In the genomic region with DNA sequence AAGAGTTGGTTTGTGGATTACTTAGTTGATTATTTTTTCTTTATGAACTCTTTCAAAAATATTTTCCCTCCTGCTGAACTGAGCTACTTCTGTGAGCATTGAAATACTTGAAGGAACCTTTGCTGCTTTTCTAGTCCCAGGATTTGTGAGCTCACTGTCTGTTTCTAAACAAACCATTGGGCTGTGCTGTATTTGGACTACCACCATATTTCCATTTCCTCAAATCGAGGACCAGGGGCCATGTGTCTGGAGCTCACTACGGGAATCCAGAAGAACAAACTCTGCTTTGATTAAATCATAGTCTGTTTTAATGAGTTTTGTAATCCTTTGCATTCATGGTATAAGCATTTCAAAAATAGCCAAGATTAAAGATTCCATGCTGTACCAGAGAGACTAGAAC, we compare ENCODE assay signal across 8 cellular contexts. TPM values are rescaled to one million over a fixed set of nuclear protein-coding genes. Genes with fewer than 3 reads are reported as not detected.
DNase-seq lines count a peak whose midpoint lies in the region; ATAC-seq and TF ChIP-seq lines count a peak whose summit lies in the region.

No MANE protein-coding gene starts in this region.

- H3K4me1 ChIP-seq in thyroid gland = peaks cover 0 to 23% of the 10 kb centered on the region in 2 donors

- H3K4me3 ChIP-seq in MG63 (peak overlapping the region; percentile 78), thyroid gland (replicated peaks in 1 of 3) (peak overlapping the region in 1 of 3 donors; percentile 93)

- no peaks in the 10 kb centered on the region for H3K27me3 Mint-ChIP-seq in chondrocyte (ENCODE audit: low read depth)
- H3K27me3 Mint-ChIP-seq in natural killer cell treated with Interleukin-12 subunit alpha and Interleukin-12 subunit beta and Interleukin-15 and Interleukin-18, amount 100 ng/mL, for 72 hours = peaks cover 0 to 6% of the 10 kb centered on the region in 2 donors

- H3K27ac ChIP-seq in thyroid gland = no peak overlapping the region

- H3K36me3 ChIP-seq in MG63 (peaks cover 47% of the 10 kb centered on the region), thyroid gland (peaks cover 0 to 6% of the 10 kb centered on the region in 2 donors)

- 12 to 20% methylated on average over 2 of the region's 2 CpGs for WGBS in thyroid gland, 2 donors

- H3K36me3 Mint-ChIP-seq in chondrocyte (ENCODE audit: low read depth) = peaks cover 8% of the 10 kb centered on the region
- H3K36me3 Mint-ChIP-seq in natural killer cell treated with Interleukin-12 subunit alpha and Interleukin-12 subunit beta and Interleukin-15 and Interleukin-18, amount 100 ng/mL, for 72 hours = peaks cover 26% of the 10 kb centered on the region

- peaks cover 51% of the 10 kb centered on the region for H3K4me1 Mint-ChIP-seq in chondrocyte (ENCODE audit: low read depth)
- peaks cover 31 to 38% of the 10 kb centered on the region in 2 donors for H3K4me1 Mint-ChIP-seq in natural killer cell treated with Interleukin-12 subunit alpha and Interleukin-12 subunit beta and Interleukin-15 and Interleukin-18, amount 100 ng/mL, for 72 hours (ENCODE audit: low read depth in 2 of 2)

- no peak for TF ChIP-seq CTCF in chondrocyte (IDR thresholded peaks at IDR 0.05)
- TF ChIP-seq CTCF in thyroid gland (IDR thresholded peaks at IDR 0.05) = no peak

- H3K4me3 Mint-ChIP-seq in chondrocyte (ENCODE audit: unreplicated experiment) = peak overlapping the region; percentile 99
- peak overlapping the region; percentile 96 for H3K4me3 Mint-ChIP-seq in natural killer cell treated with Interleukin-12 subunit alpha and Interleukin-12 subunit beta and Interleukin-15 and Interleukin-18, amount 100 ng/mL, for 72 hours

- no peaks in the 10 kb centered on the region; the same call in 1 of the 2 replicates for H3K9me3 ChIP-seq in MG63
- H3K9me3 ChIP-seq in thyroid gland = no peaks in the 10 kb centered on the region

- no peak for TF ChIP-seq POLR2A in thyroid gland (IDR thresholded peaks at IDR 0.05)

- intact Hi-C loops in posterior vena cava (cut with DNase I) = no loop called here
- intact Hi-C loops in thyroid gland (cut with DNase I) = no loop called here

- DNase-seq in CD1c-positive myeloid dendritic cell (ENCODE audit: extremely low spot score) (peak; percentile 11), MG63 (no peak), chondrocyte (ENCODE audit: low spot score) (no peak), DMS 273 (lab: John Stamatoyannopoulos, UW; ENCODE audit: unreplicated experiment) (no peak), posterior vena cava (ENCODE audit: low spot score) (no peak), SW 1271 (lab: John Stamatoyannopoulos, UW) (no peak), thyroid gland (no peak)
- DNase-seq in natural killer cell treated with Interleukin-12 subunit alpha and Interleukin-12 subunit beta and Interleukin-15 and Interleukin-18, amount 100 ng/mL, for 72 hours (ENCODE audit: low spot score) = no peak

- H3K27ac Mint-ChIP-seq in chondrocyte (ENCODE audit: unreplicated experiment) = peak overlapping the region; percentile 69
- H3K27ac Mint-ChIP-seq in natural killer cell treated with Interleukin-12 subunit alpha and Interleukin-12 subunit beta and Interleukin-15 and Interleukin-18, amount 100 ng/mL, for 72 hours = peak overlapping the region; percentile 23 to 96

- no peak for ATAC-seq in natural killer cell treated with Interleukin-12 subunit alpha and Interleukin-12 subunit beta and Interleukin-15 and Interleukin-18, amount 100 ng/mL, for 72 hours

- H3K9me3 Mint-ChIP-seq in chondrocyte (ENCODE audit: low read depth) = no peaks in the 10 kb centered on the region
- H3K9me3 Mint-ChIP-seq in natural killer cell treated with Interleukin-12 subunit alpha and Interleukin-12 subunit beta and Interleukin-15 and Interleukin-18, amount 100 ng/mL, for 72 hours = no peaks in the 10 kb centered on the region

- H3K27me3 ChIP-seq in MG63 (no peaks in the 10 kb centered on the region), thyroid gland (no peaks in the 10 kb centered on the region)

RNA-seq across cellular contexts. Expression of a gene that starts 1.3 kb away (rescaled TPM):
- total RNA-seq in MG63 (2014; rRNA removed; shearing (Covaris generic); ENCODE audit: low replicate concordance) = 166 and 232 TPM in 2 replicates
- total RNA-seq in chondrocyte = 59.9 to 64.9 TPM (median 62.1 TPM) in 3 replicates
- total RNA-seq in natural killer cell treated with Interleukin-12 subunit alpha and Interleukin-12 subunit beta and Interleukin-15 and Interleukin-18, amount 100 ng/mL, for 72 hours = 10 to 100 TPM; 58.3 to 77.6 TPM
- total RNA-seq in posterior vena cava = 10 to 100 TPM; 88.8 to 93.0 TPM
- 100 to 1,000 TPM in 3 of 4 donors, 10 to 100 TPM in 1; 70.2 to 166 (median 130) TPM for total RNA-seq in thyroid gland
